Comparison of ENCODE assay signal across 1 cellular context in the genomic region with DNA sequence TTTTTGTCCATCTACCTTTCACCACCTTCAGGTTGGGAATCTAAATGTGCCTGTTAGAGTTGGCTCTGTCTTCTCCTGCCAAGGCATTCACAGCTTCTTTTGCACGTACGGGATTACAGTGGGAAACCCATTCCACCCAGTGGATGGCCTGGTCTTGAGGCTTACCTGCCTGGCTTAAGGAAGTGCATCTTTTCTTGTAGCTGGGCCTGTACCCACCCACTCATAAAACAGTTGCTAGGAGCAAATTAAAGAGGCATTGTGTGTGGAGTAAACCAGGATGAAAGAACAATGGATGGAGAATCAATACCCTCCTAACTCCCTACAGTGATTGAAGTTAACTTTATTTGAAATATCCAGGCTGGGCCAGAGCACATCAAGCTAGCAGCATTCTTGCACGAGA.
TF ChIP-seq lines count a peak whose summit lies in the region.

No MANE protein-coding gene starts in this region.

TF ChIP-seq in H1, 55 proteins besides CTCF, POLR2A, EP300 and RAD21:
- no peak for TF ChIP-seq SIX5 (IDR thresholded peaks at IDR 0.05; ENCODE audit: low read depth, low read length)
- no peak for TF ChIP-seq RFX5 (IDR thresholded peaks at IDR 0.05; ENCODE audit: borderline replicate concordance, low read depth, low read length)
- no peak for TF ChIP-seq TEAD4 (IDR thresholded peaks at IDR 0.05; ENCODE audit: low read depth, low read length)
- no peak for TF ChIP-seq CEBPB (IDR thresholded peaks at IDR 0.05; ENCODE audit: low read depth, low read length)
- no peak for TF ChIP-seq POLR2AphosphoS5 (IDR thresholded peaks at IDR 0.05; ENCODE audit: low read depth, low read length)
- no peak for TF ChIP-seq RXRA (IDR thresholded peaks at IDR 0.05; ENCODE audit: insufficient read depth, low read depth, low read length)
